In genomic region chr22:36156119-36156514, GRCh38 we compare ENCODE assay signal across 9 cellular contexts. TPM values are rescaled to one million over a fixed set of nuclear protein-coding genes. Genes with fewer than 3 reads are reported as not detected.
DNase-seq lines count a peak whose midpoint lies in the region; ATAC-seq and TF ChIP-seq lines count a peak whose summit lies in the region.
"Had no signal": no experiment of that assay in that cellular context is flagged by ENCODE, and none has a peak within 500 bp of the region (broad histone marks: within the 10 kb centered on the region; RNA-seq: fewer than 3 reads in every experiment).

No MANE protein-coding gene starts in this region.

- peaks cover 8% of the 10 kb centered on the region for H3K9me3 Mint-ChIP-seq in T-helper 2 cell treated with Interferon-gamma antibody and Interleukin-4, amounts not matched to agents 5 μg/mL and 100 μg/mL, for 36 hours

- no peak for ATAC-seq in GM21526 (IDR thresholded peaks at IDR 0.05; ENCODE audit: low FRiP score, unreplicated experiment)

- H3K27me3 ChIP-seq in liver (ENCODE audit: control insufficient read depth in 4 of 4, insufficient read depth in 4 of 4, low read length in 3 of 4), result no peaks in the 10 kb centered on the region
- H3K27me3 ChIP-seq in suprapubic skin, result no peaks in the 10 kb centered on the region

- H3K4me1 Mint-ChIP-seq in T-helper 2 cell treated with Interferon-gamma antibody and Interleukin-4, amounts not matched to agents 5 μg/mL and 100 μg/mL, for 36 hours (ENCODE audit: low read depth), result peaks cover 66% of the 10 kb centered on the region

- peak overlapping the region; percentile 89 for H3K27ac ChIP-seq in angular gyrus (ENCODE audit: low read depth, low read length)
- peak overlapping the region; percentile 92 to 96 for H3K27ac ChIP-seq in liver (ENCODE audit: low read depth in 1 of 2, low read length in 2 of 2)
- peak overlapping the region; percentile 92 for H3K27ac ChIP-seq in suprapubic skin

- H3K27me3 Mint-ChIP-seq in T-helper 2 cell treated with Interferon-gamma antibody and Interleukin-4, amounts not matched to agents 5 μg/mL and 100 μg/mL, for 36 hours (ENCODE audit: low read depth), result no peaks in the 10 kb centered on the region

- no peak for TF ChIP-seq EP300 in suprapubic skin (IDR thresholded peaks at IDR 0.05)

- no peaks in the 10 kb centered on the region for H3K36me3 ChIP-seq in liver (ENCODE audit: control insufficient read depth in 4 of 4, insufficient read depth in 3 of 4, low read depth in 1 of 4, low read length in 3 of 4)
- no peaks in the 10 kb centered on the region for H3K36me3 ChIP-seq in suprapubic skin

- WGBS in liver, result 33% methylated on average over 8 of the region's 8 CpGs
- 56% methylated on average over 8 of the region's 8 CpGs for WGBS in suprapubic skin

- TF ChIP-seq RAD21 in liver (IDR thresholded peaks at IDR 0.05), result no peak

- no peak for TF ChIP-seq POLR2A in suprapubic skin (IDR thresholded peaks at IDR 0.05)

- peak overlapping the region in 1 of 2 donors; percentile 21 for H3K9ac ChIP-seq in liver (ENCODE audit: low read depth in 1 of 2, low read length in 2 of 2)

- peak overlapping the region; percentile 94 for H3K4me3 Mint-ChIP-seq in T-helper 2 cell treated with Interferon-gamma antibody and Interleukin-4, amounts not matched to agents 5 μg/mL and 100 μg/mL, for 36 hours

- H3K4me1 ChIP-seq in liver (ENCODE audit: control insufficient read depth in 4 of 4, insufficient read depth in 4 of 4, low read length in 3 of 4) (peaks cover 23 to 87% (median 68%) of the 10 kb centered on the region in 4 donors), suprapubic skin (peaks cover 88% of the 10 kb centered on the region)

- H3K4me3 ChIP-seq in liver (ENCODE audit: low read depth in 1 of 3, low read length in 3 of 3), result peak overlapping the region in 2 of 3 donors; percentile 10 to 59
- peak overlapping the region; percentile 50 for H3K4me3 ChIP-seq in suprapubic skin

- H3K27ac Mint-ChIP-seq in T-helper 2 cell treated with Interferon-gamma antibody and Interleukin-4, amounts not matched to agents 5 μg/mL and 100 μg/mL, for 36 hours, result peak overlapping the region; percentile 94

- no peak for DNase-seq in T-helper 2 cell treated with Interferon-gamma antibody and Interleukin-4, amounts not matched to agents 5 μg/mL and 100 μg/mL, for 36 hours (ENCODE audit: low spot score)
- DNase-seq in T-helper 2 cell, result no peak
- no peak for DNase-seq in suprapubic skin (ENCODE audit: low spot score in 2 of 2)
- DNase-seq in NCI-H524 treated with DMSO at 0.1 percent for 48 hours (lab: John Stamatoyannopoulos, UW), result no peak
- DNase-seq in SKM-1 (lab: John Stamatoyannopoulos, UW; ENCODE audit: unreplicated experiment), result no peak
- DNase-seq: NCI-H524 had no signal

- peaks cover 70% of the 10 kb centered on the region for H3K36me3 Mint-ChIP-seq in T-helper 2 cell treated with Interferon-gamma antibody and Interleukin-4, amounts not matched to agents 5 μg/mL and 100 μg/mL, for 36 hours (ENCODE audit: low read depth)

- H3K9me3 ChIP-seq in liver (ENCODE audit: control insufficient read depth in 4 of 4, low read length in 3 of 4) (no peaks in the 10 kb centered on the region), suprapubic skin (no peaks in the 10 kb centered on the region)

- TF ChIP-seq CTCF in liver (IDR thresholded peaks at IDR 0.05; ENCODE audit: low read depth, low read length, missing input control) (no peak), suprapubic skin (IDR thresholded peaks at IDR 0.05) (no peak)

TF ChIP-seq in liver, 16 proteins besides CTCF, POLR2A, EP300 and RAD21:
- TF ChIP-seq FOXA1 (IDR thresholded peaks at IDR 0.05), result no peak
- no peak for TF ChIP-seq JUND (IDR thresholded peaks at IDR 0.05)
- no peak for TF ChIP-seq GABPA (IDR thresholded peaks at IDR 0.05 in 1 of 2, conservative IDR thresholded peaks at IDR 0.05 in 1 of 2)
- no peak for TF ChIP-seq TAF1 (conservative IDR thresholded peaks at IDR 0.05)
- no peak for TF ChIP-seq EGR1 (IDR thresholded peaks at IDR 0.05; ENCODE audit: low read depth in 2 of 2)
- TF ChIP-seq HNF4A (conservative IDR thresholded peaks at IDR 0.05), result no peak
- TF ChIP-seq REST (IDR thresholded peaks at IDR 0.05), result no peak

RNA-seq across cellular contexts. Expression of gene APOL3, which starts 4.4 kb away (rescaled TPM):
- 10 to 100 TPM; 11.4 to 34.5 TPM for total RNA-seq in liver
- polyA plus RNA-seq in liver, result 10 to 100 TPM in 1 of 2 donors, 1 to 10 TPM in 1; 7.2 to 12.2 TPM
- total RNA-seq in suprapubic skin, result 10 to 100 TPM; 29.7 to 46.7 (median 34.0) TPM

RNA-seq across cellular contexts. Expression of gene APOL4, which starts 45.5 kb away (rescaled TPM):
- total RNA-seq in liver (1 to 10 TPM; 1.5 to 2.3 TPM), suprapubic skin (1 to 10 TPM; 3.3 to 7.9 (median 6.4) TPM)
- 1 to 10 TPM in 1 of 2 donors, under 1 TPM in 1; 0.59 to 2.2 TPM for polyA plus RNA-seq in liver
